ENCODE assay signal across 27 cellular contexts in the genomic region with DNA sequence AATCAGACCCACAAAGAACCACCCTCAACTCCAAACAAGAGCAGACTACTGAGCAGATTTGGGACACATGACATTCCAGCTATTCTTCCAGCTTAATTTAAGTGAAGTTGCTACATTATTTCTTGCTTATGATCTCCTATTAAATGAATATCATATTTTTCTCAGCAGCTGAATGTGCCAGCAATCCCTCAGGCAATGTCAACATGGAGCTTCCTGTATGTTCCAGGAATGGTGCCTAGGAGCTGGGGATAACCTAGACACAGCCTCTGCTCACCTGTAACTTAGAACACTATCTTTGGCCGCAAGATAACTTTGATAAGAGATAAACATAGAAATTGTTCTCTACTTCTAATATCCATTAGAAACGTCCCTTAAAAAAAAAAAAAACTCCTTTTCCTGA.
"Had no signal": no experiment of that assay in that cellular context is flagged by ENCODE, and none has a peak within 500 bp of the region (broad histone marks: within the 10 kb centered on the region; RNA-seq: fewer than 3 reads in every experiment).

No MANE protein-coding gene starts in this region.

- H3K4me1 Mint-ChIP-seq: natural killer cell; stimulated activated effector memory CD8-positive, alpha-beta T cell treated with anti-CD3 and anti-CD28 coated beads, Interleukin-12 subunit alpha, Interleukin-12 subunit beta, amount 100 ng/mL, for 72 hours had no signal

- H3K4me1 ChIP-seq: foreskin keratinocyte, psoas muscle, thyroid gland had no signal

- DNase-seq: cortex of kidney; dorsolateral prefrontal cortex; effector CD4-positive, alpha-beta T cell; foreskin keratinocyte; heart right ventricle; hippocampal formation; islet precursor cell; kidney glomerular epithelial cell; natural killer cell; occipital lobe; ovary; posterior cingulate gyrus; psoas muscle; right cardiac atrium; sigmoid colon; stimulated activated CD4-positive, alpha-beta T cell treated with anti-CD3 and anti-CD28 coated beads, Interleukin-2, amount 100 ng/mL, for 24 hours; stimulated activated CD4-positive, alpha-beta T cell treated with anti-CD3 and anti-CD28 coated beads, Interleukin-4, amount 100 ng/mL, for 24 hours; stimulated activated naive CD4-positive, alpha-beta T cell treated with Interleukin-2 at 50 U/mL for 16 hours; stomach; thyroid gland had no signal

- H3K4me3 ChIP-seq: dorsolateral prefrontal cortex, esophagus muscularis mucosa, gastroesophageal sphincter, heart right ventricle, lung, ovary, psoas muscle, sigmoid colon, stomach, thyroid gland had no signal

- H3K36me3 Mint-ChIP-seq: memory B cell; natural killer cell; stimulated activated effector memory CD8-positive, alpha-beta T cell treated with anti-CD3 and anti-CD28 coated beads, Interleukin-12 subunit alpha, Interleukin-12 subunit beta, amount 100 ng/mL, for 72 hours; type B pancreatic cell had no signal

- H3K36me3 ChIP-seq: esophagus muscularis mucosa, gastroesophageal sphincter, heart right ventricle, ovary, sigmoid colon, stomach, thyroid gland had no signal

- H3K27me3 Mint-ChIP-seq: memory B cell, type B pancreatic cell had no signal

- H3K27ac Mint-ChIP-seq: memory B cell; natural killer cell; stimulated activated effector memory CD8-positive, alpha-beta T cell treated with anti-CD3 and anti-CD28 coated beads, Interleukin-12 subunit alpha, Interleukin-12 subunit beta, amount 100 ng/mL, for 72 hours; type B pancreatic cell had no signal

- H3K4me3 Mint-ChIP-seq: memory B cell; natural killer cell; stimulated activated effector memory CD8-positive, alpha-beta T cell treated with anti-CD3 and anti-CD28 coated beads, Interleukin-12 subunit alpha, Interleukin-12 subunit beta, amount 100 ng/mL, for 72 hours; type B pancreatic cell had no signal

- H3K9me3 Mint-ChIP-seq: natural killer cell; stimulated activated effector memory CD8-positive, alpha-beta T cell treated with anti-CD3 and anti-CD28 coated beads, Interleukin-12 subunit alpha, Interleukin-12 subunit beta, amount 100 ng/mL, for 72 hours; type B pancreatic cell had no signal

- H3K9me3 ChIP-seq: esophagus muscularis mucosa, gastroesophageal sphincter, heart right ventricle, ovary, psoas muscle, sigmoid colon, thyroid gland had no signal

- H3K27me3 ChIP-seq: dorsolateral prefrontal cortex, esophagus muscularis mucosa, foreskin keratinocyte, gastroesophageal sphincter, heart right ventricle, ovary, sigmoid colon, stomach, thyroid gland had no signal

- ATAC-seq: foreskin keratinocyte; gastroesophageal sphincter; heart right ventricle; natural killer cell; psoas muscle; right cardiac atrium; stimulated activated effector memory CD8-positive, alpha-beta T cell treated with anti-CD3 and anti-CD28 coated beads, Interleukin-12 subunit alpha, Interleukin-12 subunit beta, amount 100 ng/mL, for 72 hours had no signal

- H3K27ac ChIP-seq: dorsolateral prefrontal cortex, epithelial cell of prostate, esophagus muscularis mucosa, foreskin keratinocyte, gastroesophageal sphincter, heart right ventricle, ovary, psoas muscle, sigmoid colon, stomach, thyroid gland had no signal
